1 cellular context compared by ENCODE assay signal in the genomic region with DNA sequence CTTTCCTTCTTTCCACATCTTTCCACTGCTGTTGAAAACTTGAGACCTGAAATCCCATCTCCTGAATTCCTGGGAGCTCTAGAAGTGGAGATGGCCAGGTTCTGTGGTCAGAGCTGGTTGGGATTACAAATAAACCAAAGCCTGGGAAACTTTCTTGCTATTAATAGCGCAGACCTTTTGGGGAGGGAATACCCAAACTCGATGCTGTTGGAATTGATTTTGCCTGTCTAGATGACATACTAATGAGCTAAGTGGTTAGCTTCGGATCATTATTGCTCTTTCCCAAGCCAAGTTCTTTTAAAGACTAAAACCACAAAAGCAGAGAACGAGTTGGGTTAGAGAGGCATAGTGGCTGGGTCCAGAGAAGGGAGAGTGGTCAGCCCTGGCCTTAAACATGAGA.
TF ChIP-seq lines count a peak whose summit lies in the region.

No MANE protein-coding gene starts in this region.

TF ChIP-seq in H1, 55 proteins besides CTCF, POLR2A, EP300 and RAD21 (continued from another document):
- TF ChIP-seq GABPA (IDR thresholded peaks at IDR 0.05; ENCODE audit: borderline replicate concordance, insufficient read depth, low read length), result no peak
- no peak for TF ChIP-seq SAP30 (IDR thresholded peaks at IDR 0.05; ENCODE audit: insufficient read depth, insufficient replicate concordance, low read length)
TF ChIP-seq in H1: peak in this region for 0.
